In the genomic region with DNA sequence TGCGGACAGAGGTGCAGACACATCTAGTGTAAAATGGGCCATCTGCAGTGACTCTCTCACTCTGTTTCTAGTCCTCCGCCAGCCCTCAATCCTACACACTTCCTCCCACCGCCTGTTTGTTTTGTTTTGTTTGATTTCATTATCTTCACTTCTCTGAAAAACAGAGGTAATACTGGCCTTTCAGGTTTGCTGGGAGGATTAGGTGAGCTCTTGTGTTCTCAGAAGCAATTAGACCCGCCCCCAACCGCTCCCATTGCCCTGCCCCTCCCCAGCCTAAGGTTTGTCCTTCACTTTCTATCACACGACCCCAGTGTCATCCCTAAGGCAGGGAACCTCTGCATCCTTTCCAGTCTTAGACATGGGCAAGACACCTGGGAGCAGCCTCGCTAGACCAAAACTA, we compare ENCODE assay signal across 17 cellular contexts. TPM values are rescaled to one million over a fixed set of nuclear protein-coding genes. Genes with fewer than 3 reads are reported as not detected.
DNase-seq lines count a peak whose midpoint lies in the region; FAIRE-seq and TF ChIP-seq lines count a peak whose summit lies in the region.
"Had no signal": no experiment of that assay in that cellular context is flagged by ENCODE, and none has a peak within 500 bp of the region (broad histone marks: within the 10 kb centered on the region; RNA-seq: fewer than 3 reads in every experiment).

No MANE protein-coding gene starts in this region.

- no peak overlapping the region; a peak in 1 of 4 replicates for H3K4me2 ChIP-seq in H1 (ENCODE audit: insufficient read depth in 1 of 2, low read depth in 2 of 2, low read length in 2 of 2)
- H3K4me2 ChIP-seq in trophoblast cell (ENCODE audit: low read length): no peak overlapping the region

- no peak for FAIRE-seq in H1 (lab: Jason Lieb, UNC)
- FAIRE-seq: astrocyte had no signal

- no peak overlapping the region for H3K56ac ChIP-seq in H1 (replicated peaks; ENCODE audit: insufficient read length, low read depth, low read length)

- no peak overlapping the region for H3K23ac ChIP-seq in H1 (ENCODE audit: insufficient read length)
- no peak overlapping the region for H3K23ac ChIP-seq in trophoblast cell (ENCODE audit: low read length)

- H3K27me3 Mint-ChIP-seq in glutamatergic neuron (ENCODE audit: unreplicated experiment): peaks cover 2% of the 10 kb centered on the region

- no peak overlapping the region for H3K4me3 Mint-ChIP-seq in glutamatergic neuron (ENCODE audit: unreplicated experiment)
- H3K4me3 Mint-ChIP-seq: activated CD4-positive, alpha-beta T cell treated with anti-CD3 and anti-CD28 coated beads for 36 hours; activated T-helper 1 cell treated with anti-CD3 and anti-CD28 coated beads, Interleukin-12 subunit alpha, Interleukin-12 subunit beta, Interleukin-2, Interleukin-4 antibody, amounts not matched to agents 30 ng/mL and 10 ng/mL and 1 ng/mL, durations not matched to agents 14 hours and 24 hours and 36 hours; effector memory CD8-positive, alpha-beta T cell; stimulated activated effector memory CD8-positive, alpha-beta T cell treated with anti-CD3 and anti-CD28 coated beads, Interleukin-12 subunit alpha, Interleukin-12 subunit beta, amount 100 ng/mL, for 72 hours had no signal

- H3K4me3 ChIP-seq in H1 (ENCODE audit: extremely low read depth in 1 of 4, insufficient read depth in 2 of 4, low read depth in 3 of 4, low read length in 4 of 4) (no peak overlapping the region), trophoblast cell (ENCODE audit: low read depth, low read length) (no peak overlapping the region), thyroid gland (replicated peaks in 1 of 3) (no peak overlapping the region)
- H3K4me3 ChIP-seq: lung had no signal

- intact Hi-C loops in thyroid gland (cut with DNase I): no loop called here

- WGBS in H1 (ENCODE audit: extremely low coverage in 1 of 2, insufficient coverage in 1 of 2, insufficient read length in 1 of 2, insufficient replicate concordance in 2 of 2, low coverage in 1 of 2, low lambda C conversion rate in 2 of 2, missing lambda C conversion rate in 1 of 2), 2 experiments: 72% methylated on average over 7 of the region's 7 CpGs; no CpG with 5 or more reads in 1 of the 2 experiments
- WGBS in trophoblast cell (ENCODE audit: extremely low coverage, insufficient coverage, insufficient read length): no CpG with 5 or more reads among the region's 7 CpGs
- WGBS in thyroid gland, 2 donors: 65 to 69% methylated on average over 7 of the region's 7 CpGs

- H3K14ac ChIP-seq in H1 (ENCODE audit: insufficient read length) (no peak overlapping the region), trophoblast cell (ENCODE audit: low read length) (peak overlapping the region; percentile 22)

- H4K91ac ChIP-seq in H1 (replicated peaks; ENCODE audit: insufficient read length, low read length): no peak overlapping the region
- H4K91ac ChIP-seq in trophoblast cell (ENCODE audit: low read depth, low read length): no peak overlapping the region

- H2BK120ac ChIP-seq in H1 (replicated peaks; ENCODE audit: low read depth, low read length) (no peak overlapping the region), trophoblast cell (ENCODE audit: insufficient read depth, low read length, poor library complexity) (no peak overlapping the region)

- no peak overlapping the region for H3K27ac Mint-ChIP-seq in glutamatergic neuron (ENCODE audit: unreplicated experiment)
- H3K27ac Mint-ChIP-seq: activated CD4-positive, alpha-beta T cell treated with anti-CD3 and anti-CD28 coated beads for 36 hours; activated T-helper 1 cell treated with anti-CD3 and anti-CD28 coated beads, Interleukin-12 subunit alpha, Interleukin-12 subunit beta, Interleukin-2, Interleukin-4 antibody, amounts not matched to agents 30 ng/mL and 10 ng/mL and 1 ng/mL, durations not matched to agents 14 hours and 24 hours and 36 hours; effector memory CD8-positive, alpha-beta T cell had no signal

- H3K4me1 ChIP-seq in H1 (replicated peaks in 1 of 4; ENCODE audit: control insufficient read depth in 3 of 4, insufficient read depth in 4 of 4, low read length in 3 of 4): peaks cover 0 to 11% (median 3%) of the 10 kb centered on the region in 4 experiments; a peak in 5 of 7 replicates
- H3K4me1 ChIP-seq in trophoblast cell (ENCODE audit: control insufficient read depth in 1 of 2, insufficient read depth in 2 of 2, low read length in 2 of 2): peaks cover 13 to 23% of the 10 kb centered on the region in 2 experiments
- H3K4me1 ChIP-seq in thyroid gland: peaks cover 3 to 23% of the 10 kb centered on the region in 2 donors

- H3K9me3 Mint-ChIP-seq in glutamatergic neuron (ENCODE audit: unreplicated experiment): no peaks in the 10 kb centered on the region
- H3K9me3 Mint-ChIP-seq: activated T-helper 1 cell treated with anti-CD3 and anti-CD28 coated beads, Interleukin-12 subunit alpha, Interleukin-12 subunit beta, Interleukin-2, Interleukin-4 antibody, amounts not matched to agents 30 ng/mL and 10 ng/mL and 1 ng/mL, durations not matched to agents 14 hours and 24 hours and 36 hours; effector memory CD8-positive, alpha-beta T cell; stimulated activated effector memory CD8-positive, alpha-beta T cell treated with anti-CD3 and anti-CD28 coated beads, Interleukin-12 subunit alpha, Interleukin-12 subunit beta, amount 100 ng/mL, for 72 hours had no signal

- H3K9ac ChIP-seq in H1 (replicated peaks in 1 of 4; ENCODE audit: extremely low read depth in 1 of 4, low read depth in 3 of 4, low read length in 3 of 4): no peak overlapping the region
- H3K9ac ChIP-seq in trophoblast cell (ENCODE audit: low read length): no peak overlapping the region

- TF ChIP-seq EP300 in H1 (IDR thresholded peaks at IDR 0.05; ENCODE audit: borderline replicate concordance in 1 of 2, low read depth in 2 of 2, low read length in 2 of 2): no peak

- 0 out of 2 replicates have a peak overlapping the region, but pooled peaks have one; percentile 27 for H2BK20ac ChIP-seq in H1 (ENCODE audit: low read length)

- H3K27ac ChIP-seq in H1 (ENCODE audit: low read depth, low read length) (no peak overlapping the region), trophoblast cell (ENCODE audit: low read depth, low read length) (no peak overlapping the region), thyroid gland (no peak overlapping the region)
- H3K27ac ChIP-seq: HL-60 had no signal

- H3K9me3 ChIP-seq in H1 (ENCODE audit: insufficient read depth in 2 of 2, low read depth in 1 of 2, low read length in 1 of 2): peaks cover 0 to 4% of the 10 kb centered on the region in 2 experiments; a peak in 1 of 4 replicates
- no peaks in the 10 kb centered on the region for H3K9me3 ChIP-seq in trophoblast cell (ENCODE audit: insufficient read depth, low read depth, low read length)
- no peaks in the 10 kb centered on the region for H3K9me3 ChIP-seq in thyroid gland

- H3K36me3 Mint-ChIP-seq in glutamatergic neuron (ENCODE audit: unreplicated experiment): no peaks in the 10 kb centered on the region
- H3K36me3 Mint-ChIP-seq: stimulated activated effector memory CD8-positive, alpha-beta T cell treated with anti-CD3 and anti-CD28 coated beads, Interleukin-12 subunit alpha, Interleukin-12 subunit beta, amount 100 ng/mL, for 72 hours had no signal

- H3K36me3 ChIP-seq in H1 (ENCODE audit: control insufficient read depth in 2 of 4, insufficient read depth in 4 of 4, low read length in 3 of 4): no peaks in the 10 kb centered on the region
- no peaks in the 10 kb centered on the region for H3K36me3 ChIP-seq in trophoblast cell (ENCODE audit: control insufficient read depth in 1 of 2, insufficient read depth in 2 of 2, low read length in 2 of 2)
- no peaks in the 10 kb centered on the region for H3K36me3 ChIP-seq in thyroid gland

- POLR2A ChIA-PET in H1 (lab: Charles Lee; ENCODE audit: partially characterized antibody): no interaction called here

- H3K27me3 ChIP-seq in H1 (replicated peaks in 1 of 4; ENCODE audit: control insufficient read depth in 3 of 4, extremely low read depth in 1 of 4, insufficient read depth in 3 of 4, low read length in 3 of 4) (no peaks in the 10 kb centered on the region), trophoblast cell (ENCODE audit: insufficient read depth, low read length) (no peaks in the 10 kb centered on the region), thyroid gland (no peaks in the 10 kb centered on the region)

- 0 out of 2 replicates have a peak overlapping the region, but pooled peaks have one; percentile 6 for H2BK15ac ChIP-seq in H1 (ENCODE audit: low read length)

- H2AFZ ChIP-seq in H1 (ENCODE audit: low read length): peak overlapping the region; percentile 68
- H2AFZ ChIP-seq in trophoblast cell (ENCODE audit: insufficient read depth, low read length, poor library complexity): no peak overlapping the region

- H4K20me1 ChIP-seq in H1 (replicated peaks in 1 of 2; ENCODE audit: control insufficient read depth in 1 of 2, insufficient read depth in 2 of 2, low read length in 2 of 2): no peaks in the 10 kb centered on the region

- H4K8ac ChIP-seq in H1 (ENCODE audit: extremely low read depth, insufficient read depth, low read length) (no peak overlapping the region), trophoblast cell (ENCODE audit: low read depth, low read length) (peak overlapping the region; percentile 26)

- DNase-seq in DMS153 (lab: John Stamatoyannopoulos, UW) (peak; percentile 54), NCI-H146 treated with DMSO at 0.1 percent for 48 hours (lab: John Stamatoyannopoulos, UW; ENCODE audit: unreplicated experiment) (peak; percentile 4), H1 (ENCODE audit: low read depth in 1 of 2, low spot score in 2 of 2) (no peak), trophoblast cell (no peak), glutamatergic neuron (no peak), thyroid gland (no peak)
- DNase-seq in stimulated activated CD8-positive, alpha-beta memory T cell treated with anti-CD3 and anti-CD28 coated beads, Interleukin-4, amount 100 ng/mL, for 48 hours: no peak
- DNase-seq in activated T-cell treated with anti-CD3 and anti-CD28 coated beads, Interleukin-2, amount 50 U/mL, for 48 hours: no peak
- DNase-seq: activated CD4-positive, alpha-beta T cell treated with anti-CD3 and anti-CD28 coated beads for 36 hours; effector memory CD8-positive, alpha-beta T cell; posterior cingulate gyrus; SW 1271 had no signal

- peaks cover 11% of the 10 kb centered on the region for H3K4me1 Mint-ChIP-seq in glutamatergic neuron (ENCODE audit: low read depth, unreplicated experiment)
- H3K4me1 Mint-ChIP-seq: stimulated activated effector memory CD8-positive, alpha-beta T cell treated with anti-CD3 and anti-CD28 coated beads, Interleukin-12 subunit alpha, Interleukin-12 subunit beta, amount 100 ng/mL, for 72 hours had no signal

- H4K5ac ChIP-seq in H1 (ENCODE audit: insufficient read length, low read depth, low read length): no peak overlapping the region

- H3K18ac ChIP-seq in H1 (ENCODE audit: extremely low read depth, low read length): peak overlapping the region; percentile 42; the same call in 1 of the 2 replicates
- no peak overlapping the region for H3K18ac ChIP-seq in trophoblast cell (ENCODE audit: low read length)

- H3K79me1 ChIP-seq in H1 (ENCODE audit: low read depth, low read length) (no peaks in the 10 kb centered on the region), trophoblast cell (ENCODE audit: low read length) (peaks cover 4% of the 10 kb centered on the region)

- no peak overlapping the region for H2AK5ac ChIP-seq in H1 (ENCODE audit: low read depth, low read length)
- H2AK5ac ChIP-seq in trophoblast cell (ENCODE audit: low read length): no peak overlapping the region

- H2BK5ac ChIP-seq in H1 (ENCODE audit: low read depth, low read length) (no peak overlapping the region), trophoblast cell (ENCODE audit: low read depth, low read length, poor library complexity) (no peak overlapping the region)

- no peaks in the 10 kb centered on the region for H3K23me2 ChIP-seq in H1 (ENCODE audit: low read depth, low read length)

- no peaks in the 10 kb centered on the region for H3K79me2 ChIP-seq in H1 (ENCODE audit: control insufficient read depth in 1 of 2, insufficient read depth in 2 of 2, low read length in 2 of 2)
- H3K79me2 ChIP-seq in trophoblast cell (ENCODE audit: control insufficient read depth, insufficient read depth, low read length, poor library complexity): no peaks in the 10 kb centered on the region

- CTCF ChIA-PET in H1 (lab: Charles Lee; ENCODE audit: partially characterized antibody): interaction anchor here (0.6 to 3.4 kb wide), 4 partner anchors 15 to 394 kb away, joined by 3 to 13 read pairs (median 4); no protein-coding TSS in a partner anchor

- no peak overlapping the region for H4K12ac ChIP-seq in trophoblast cell (ENCODE audit: low read depth, low read length)

- H2BK12ac ChIP-seq in H1 (ENCODE audit: low read depth, low read length) (no peak overlapping the region), trophoblast cell (ENCODE audit: low read length) (peak overlapping the region; percentile 32)

- H3K4ac ChIP-seq in H1 (replicated peaks; ENCODE audit: insufficient read length, low read depth, low read length) (no peak overlapping the region), trophoblast cell (ENCODE audit: low read depth, low read length) (no peak overlapping the region)

- no peak for TF ChIP-seq POLR2A in H1 (IDR thresholded peaks at IDR 0.05; ENCODE audit: control extremely low read depth in 1 of 2, low read depth in 2 of 2, low read length in 2 of 2)
- no peak for TF ChIP-seq POLR2A in thyroid gland (IDR thresholded peaks at IDR 0.05)

- TF ChIP-seq CTCF in H1 (IDR thresholded peaks at IDR 0.05; ENCODE audit: control extremely low read depth in 1 of 3, insufficient read depth in 1 of 3, low read depth in 1 of 3, low read length in 3 of 3) (no peak), glutamatergic neuron (IDR thresholded peaks at IDR 0.05; ENCODE audit: partially characterized antibody, unreplicated experiment) (no peak), thyroid gland (IDR thresholded peaks at IDR 0.05) (no peak)

- no peak for TF ChIP-seq RAD21 in H1 (IDR thresholded peaks at IDR 0.05 in 1 of 2, conservative IDR thresholded peaks at IDR 0.05 in 1 of 2; ENCODE audit: low read depth in 2 of 2, low read length in 2 of 2)

RNA-seq across cellular contexts. Expression of a gene that starts 43.2 kb away (rescaled TPM):
- total RNA-seq in H1 (2021; fragmentation: NEBNext Ultra II Directional; extraction: Animal tissue kit (Norgen Biotek cat#: 25700)): 0.76 and 0.88 TPM in 2 replicates
- 0.85 and 1.3 TPM in 2 replicates for polyA plus RNA-seq in H1 (2011; rRNA removed)
- polyA plus RNA-seq in H1 (2011; cell fraction: cytosol; rRNA removed): 0.97 TPM
- polyA plus RNA-seq in H1 (2011; cell fraction: nucleus; rRNA removed): 0.60 TPM
- 0.29 to 0.68 TPM (median 0.57 TPM) in 4 replicates for polyA plus RNA-seq in H1 (2012, experiment 1 of 2)
- 0.49 TPM for polyA plus RNA-seq in H1 (2012, experiment 2 of 2)
- polyA plus RNA-seq in H1 (2013, experiment 1 of 2): 1.4 TPM
- polyA plus RNA-seq in H1 (2013, experiment 2 of 2): 1.4 TPM
- 0.15 and 0.38 TPM in 2 replicates for polyA minus RNA-seq in H1 (2011; rRNA and poly(A)+ RNA removed)
- polyA minus RNA-seq in H1 (2011; cell fraction: cytosol; rRNA and poly(A)+ RNA removed): 0.59 TPM
- 1.2 TPM for polyA minus RNA-seq in H1 (2011; cell fraction: nucleus; rRNA and poly(A)+ RNA removed)
- 41.6 and 45.5 TPM in 2 replicates for polyA plus RNA-seq in trophoblast cell (2013)
- total RNA-seq in glutamatergic neuron (ENCODE audit: unreplicated experiment): not detected
- 10 to 100 TPM in 1 of 4 donors, 1 to 10 TPM in 3; 5.7 to 13.0 (median 8.9) TPM for total RNA-seq in thyroid gland
- total RNA-seq: activated T-helper 1 cell treated with anti-CD3 and anti-CD28 coated beads, Interleukin-12 subunit alpha, Interleukin-12 subunit beta, Interleukin-2, Interleukin-4 antibody, amounts not matched to agents 30 ng/mL and 10 ng/mL and 1 ng/mL, durations not matched to agents 14 hours and 24 hours and 36 hours had no signal

Comparison
In these comparisons a context has a peak if more than half of its experiments do, and no peak if none do; other contexts are left out.
1. DNase-seq: peak in DMS153 (single experiment) and NCI-H146 treated with DMSO at 0.1 percent for 48 hours (single experiment); none in H1 (0 of 2), trophoblast cell (0 of 2), glutamatergic neuron (single experiment), stimulated activated CD8-positive, alpha-beta memory T cell treated with anti-CD3 and anti-CD28 coated beads, Interleukin-4, amount 100 ng/mL, for 48 hours (single experiment), thyroid gland (0 of 2) and activated T-cell treated with anti-CD3 and anti-CD28 coated beads, Interleukin-2, amount 50 U/mL, for 48 hours (0 of 2).